ENCODE assay signal across 11 cellular contexts in genomic region chr9:36306481-36307306, GRCh38. TPM values are rescaled to one million over a fixed set of nuclear protein-coding genes. Genes with fewer than 3 reads are reported as not detected.
DNase-seq lines count a peak whose midpoint lies in the region; ATAC-seq and TF ChIP-seq lines count a peak whose summit lies in the region.
"Had no signal": no experiment of that assay in that cellular context is flagged by ENCODE, and none has a peak within 500 bp of the region (broad histone marks: within the 10 kb centered on the region; RNA-seq: fewer than 3 reads in every experiment).

No MANE protein-coding gene starts in this region.

- no peaks in the 10 kb centered on the region for H3K27me3 Mint-ChIP-seq in activated naive CD4-positive, alpha-beta T cell treated with anti-CD3 and anti-CD28 coated beads for 36 hours (ENCODE audit: low read depth)
- no peaks in the 10 kb centered on the region for H3K27me3 Mint-ChIP-seq in chondrocyte (ENCODE audit: low read depth)

- no peak for TF ChIP-seq CTCF in chondrocyte (IDR thresholded peaks at IDR 0.05)
- no peak for TF ChIP-seq CTCF in uterus (IDR thresholded peaks at IDR 0.05)

- no peak overlapping the region for H3K27ac ChIP-seq in uterus

- H3K36me3 ChIP-seq in uterus = no peaks in the 10 kb centered on the region

- no peaks in the 10 kb centered on the region for H3K36me3 Mint-ChIP-seq in activated naive CD4-positive, alpha-beta T cell treated with anti-CD3 and anti-CD28 coated beads for 36 hours (ENCODE audit: low read depth)
- no peaks in the 10 kb centered on the region for H3K36me3 Mint-ChIP-seq in chondrocyte (ENCODE audit: low read depth)

- no peak overlapping the region for H3K27ac Mint-ChIP-seq in activated naive CD4-positive, alpha-beta T cell treated with anti-CD3 and anti-CD28 coated beads for 36 hours
- peak overlapping the region; percentile 9 for H3K27ac Mint-ChIP-seq in chondrocyte (ENCODE audit: unreplicated experiment)

- ATAC-seq in GM18498 (IDR thresholded peaks at IDR 0.05; ENCODE audit: unreplicated experiment) (no peak), HG02884 (IDR thresholded peaks at IDR 0.05; ENCODE audit: unreplicated experiment) (no peak)

- H3K4me1 Mint-ChIP-seq in activated naive CD4-positive, alpha-beta T cell treated with anti-CD3 and anti-CD28 coated beads for 36 hours (ENCODE audit: low read depth) = peaks cover 11% of the 10 kb centered on the region
- H3K4me1 Mint-ChIP-seq in chondrocyte (ENCODE audit: low read depth) = peaks cover 13% of the 10 kb centered on the region

- H3K4me3 ChIP-seq in uterus = no peak overlapping the region
- H3K4me3 ChIP-seq: testis had no signal

- H3K27me3 ChIP-seq in uterus = no peaks in the 10 kb centered on the region
- H3K27me3 ChIP-seq: testis had no signal

- H3K9me3 Mint-ChIP-seq in activated naive CD4-positive, alpha-beta T cell treated with anti-CD3 and anti-CD28 coated beads for 36 hours = no peaks in the 10 kb centered on the region
- H3K9me3 Mint-ChIP-seq in chondrocyte (ENCODE audit: low read depth) = no peaks in the 10 kb centered on the region

- no peak overlapping the region for H3K4me3 Mint-ChIP-seq in activated naive CD4-positive, alpha-beta T cell treated with anti-CD3 and anti-CD28 coated beads for 36 hours
- H3K4me3 Mint-ChIP-seq in chondrocyte (ENCODE audit: unreplicated experiment) = no peak overlapping the region

- CTCF ChIA-PET in activated naive CD4-positive, alpha-beta T cell treated with anti-CD3 and anti-CD28 coated beads for 36 hours (lab: Charles Lee) = interaction anchor here (0.6 to 2.4 kb wide), 3 partner anchors 22 to 294 kb away, joined by 3 to 10 read pairs (median 3); no protein-coding TSS in a partner anchor

- DNase-seq in activated naive CD4-positive, alpha-beta T cell treated with anti-CD3 and anti-CD28 coated beads for 36 hours = peak; percentile 31
- DNase-seq in activated naive CD4-positive, alpha-beta T cell treated with Interleukin-2 at 50 U/mL for 16 hours = no peak
- peak; percentile 61 for DNase-seq in NCI-H82 (lab: John Stamatoyannopoulos, UW)
- DNase-seq in chondrocyte (ENCODE audit: low spot score) = no peak
- DNase-seq in smooth muscle cell of the brain vasculature (ENCODE audit: low read depth, low spot score) = peak; percentile 17
- DNase-seq in uterus = no peak
- DNase-seq: glutamatergic neuron, NCI-H526, testis had no signal

- no peaks in the 10 kb centered on the region for H3K4me1 ChIP-seq in uterus

- H3K9me3 ChIP-seq in uterus = no peaks in the 10 kb centered on the region
- H3K9me3 ChIP-seq: testis had no signal

- TF ChIP-seq POLR2A in uterus (IDR thresholded peaks at IDR 0.05) = no peak

- intact Hi-C loops in activated naive CD4-positive, alpha-beta T cell treated with anti-CD3 and anti-CD28 coated beads for 36 hours (cut with micrococcal nuclease) = no loop called here
- intact Hi-C loops in uterus (cut with DNase I; ENCODE audit: low total_unique reads) = no loop called here

RNA-seq across cellular contexts. Expression of gene GNE, which starts 48.4 kb away (rescaled TPM):
- total RNA-seq in activated naive CD4-positive, alpha-beta T cell treated with anti-CD3 and anti-CD28 coated beads for 36 hours = 10 to 100 TPM; 14.5 to 15.2 TPM
- 16.2 to 17.8 TPM (median 16.9 TPM) in 3 replicates for total RNA-seq in chondrocyte
- 10 to 100 TPM; 10.3 to 42.2 (median 30.0) TPM for total RNA-seq in uterus

Comparison
In these comparisons a context has a peak if more than half of its experiments do, and no peak if none do; other contexts are left out.
1. DNase-seq: peak in activated naive CD4-positive, alpha-beta T cell treated with anti-CD3 and anti-CD28 coated beads for 36 hours (single experiment), NCI-H82 (single experiment) and smooth muscle cell of the brain vasculature (single experiment); none in activated naive CD4-positive, alpha-beta T cell treated with Interleukin-2 at 50 U/mL for 16 hours (single experiment), chondrocyte (single experiment) and uterus (0 of 2).